Comparison of ENCODE assay signal across 10 cellular contexts in the genomic region with DNA sequence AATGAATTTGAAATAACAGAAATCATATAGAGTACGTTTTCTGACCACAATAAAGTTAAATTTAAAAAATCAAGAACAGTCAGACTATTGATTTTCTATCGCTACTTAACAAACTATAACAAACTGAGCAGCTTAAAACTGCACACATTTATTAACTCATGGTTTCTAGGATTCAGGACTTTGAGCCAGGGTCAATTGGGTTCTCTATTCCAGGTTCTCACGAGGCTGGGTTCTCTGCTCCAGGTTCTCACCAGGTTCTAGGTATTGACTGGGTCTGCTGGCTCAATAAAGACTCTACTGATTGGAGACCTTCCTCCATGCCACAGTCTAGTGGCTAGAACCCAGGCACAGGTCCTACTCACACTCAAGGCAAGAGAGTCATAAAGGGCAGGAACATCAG. TPM values are rescaled to one million over a fixed set of nuclear protein-coding genes. Genes with fewer than 3 reads are reported as not detected.
"Had no signal": no experiment of that assay in that cellular context is flagged by ENCODE, and none has a peak within 500 bp of the region (broad histone marks: within the 10 kb centered on the region; RNA-seq: fewer than 3 reads in every experiment).

No MANE protein-coding gene starts in this region.

- ATAC-seq: HCT116 had no signal

- H3K9me3 ChIP-seq: HAP-1 had no signal

- H3K9ac ChIP-seq: GM23248, KMS-11 had no signal

- H3K4me2 ChIP-seq: KMS-11 had no signal

- H3K27ac ChIP-seq: GM23248, HL-60, KMS-11 had no signal

- H3K36me3 ChIP-seq: HAP-1 had no signal

- H3K4me1 ChIP-seq: HAP-1 had no signal

- H3K4me3 ChIP-seq: GM23248, HAP-1 had no signal

- H2AFZ ChIP-seq: GM23248 had no signal

- DNase-seq: GM23248, GOT3, H7, HFFc6, KBM-7 had no signal

RNA-seq across cellular contexts. Expression of a gene that starts 22.8 kb away (rescaled TPM):
- total RNA-seq: H7 had no signal
- polyA plus RNA-seq: IgD-negative memory B cell had no signal
